1 cellular context compared by ENCODE assay signal in genomic region chr1:157485793-157486192, GRCh38.
TF ChIP-seq lines count a peak whose summit lies in the region.

No MANE protein-coding gene starts in this region.

TF ChIP-seq in K562, 482 proteins besides CTCF, POLR2A, EP300 and RAD21 (continued from another document):
- TF ChIP-seq ZNF280A (IDR thresholded peaks at IDR 0.05; ENCODE audit: low read depth, partially characterized antibody): no peak
- TF ChIP-seq POLR3G (IDR thresholded peaks at IDR 0.05; ENCODE audit: extremely low read depth, insufficient read length, insufficient replicate concordance): no peak
- no peak for TF ChIP-seq ZBTB1 (CRISPR knock-in tag; IDR thresholded peaks at IDR 0.05; ENCODE audit: borderline replicate concordance, low read depth)
- TF ChIP-seq RBM14 (IDR thresholded peaks at IDR 0.05; ENCODE audit: borderline replicate concordance, insufficient read depth, low read depth, low read length): no peak
- TF ChIP-seq RBM15 (IDR thresholded peaks at IDR 0.05; ENCODE audit: insufficient read depth, low read length): no peak
- no peak for TF ChIP-seq TAL1 (IDR thresholded peaks at IDR 0.05)
- TF ChIP-seq ZNF143 (CRISPR knock-in tag; IDR thresholded peaks at IDR 0.05): no peak
